27 cellular contexts compared by ENCODE assay signal in the genomic region with DNA sequence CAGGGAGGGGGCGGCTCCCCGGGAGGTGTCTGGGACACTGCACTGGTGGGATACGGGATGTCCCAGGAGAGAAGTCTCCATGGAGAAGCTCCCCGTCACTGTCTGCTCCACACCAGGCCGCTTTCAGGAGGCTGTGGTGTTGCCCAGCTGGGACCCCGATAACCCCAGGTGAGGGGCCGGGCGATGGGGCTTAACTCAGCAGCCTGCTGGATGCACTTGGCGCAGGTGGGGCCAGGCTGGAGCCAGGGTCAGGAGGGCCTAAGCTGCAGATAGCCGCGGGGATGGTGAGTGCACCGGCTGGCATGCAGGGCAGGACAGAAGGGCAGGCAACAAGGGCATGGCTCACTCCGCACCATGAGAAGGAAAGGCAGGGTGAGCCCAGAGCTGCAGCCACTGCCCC.
"Had no signal": no experiment of that assay in that cellular context is flagged by ENCODE, and none has a peak within 500 bp of the region (broad histone marks: within the 10 kb centered on the region; RNA-seq: fewer than 3 reads in every experiment).

No MANE protein-coding gene starts in this region.

- H3K4me1 Mint-ChIP-seq: activated CD4-positive, alpha-beta memory T cell treated with anti-CD3 and anti-CD28 coated beads, Interleukin-2, amount 10 ng/mL, durations not matched to agents 7 days and 5 days; activated CD4-positive, alpha-beta T cell treated with anti-CD3 and anti-CD28 coated beads, Interleukin-2, amount 10 ng/mL, durations not matched to agents 7 days and 5 days; activated naive CD8-positive, alpha-beta T cell treated with anti-CD3 and anti-CD28 coated beads, Interleukin-2, amount 10 ng/mL, durations not matched to agents 7 days and 5 days; T-cell had no signal

- H3K9me3 Mint-ChIP-seq: activated CD4-positive, alpha-beta T cell treated with anti-CD3 and anti-CD28 coated beads, Interleukin-2, amount 10 ng/mL, durations not matched to agents 7 days and 5 days; activated naive CD8-positive, alpha-beta T cell treated with anti-CD3 and anti-CD28 coated beads, Interleukin-2, amount 10 ng/mL, durations not matched to agents 7 days and 5 days had no signal

- DNase-seq: activated CD4-positive, alpha-beta memory T cell treated with anti-CD3 and anti-CD28 coated beads, Interleukin-2, amount 10 ng/mL, durations not matched to agents 7 days and 5 days; activated CD4-positive, alpha-beta T cell treated with anti-CD3 and anti-CD28 coated beads, Interleukin-2, amount 10 ng/mL, durations not matched to agents 7 days and 5 days; activated CD4-positive, CD25-positive, alpha-beta regulatory T cell; activated naive CD4-positive, alpha-beta T cell treated with anti-CD3 and anti-CD28 coated beads, Interleukin-2, amount 50 U/mL, for 16 hours; activated naive CD8-positive, alpha-beta T cell treated with anti-CD3 and anti-CD28 coated beads, Interleukin-2, amount 10 ng/mL, durations not matched to agents 7 days and 5 days; activated T-cell treated with anti-CD3 and anti-CD28 coated beads for 4 hours; activated T-cell treated with anti-CD3 and anti-CD28 coated beads, Interleukin-2, amount 50 U/mL, for 72 hours; anterior cingulate cortex; KG1; NCI-H1092; NCI-H1417; NCI-H2029; NCI-H2107; NCI-H226; NCI-H510A; NCI-H526 treated with DMSO at 0.1 percent for 48 hours; NK-92 treated with Interleukin-12 subunit alpha and Interleukin-12 subunit beta, amount 100 ng/mL, for 24 hours; OCI-M1; RPMI8226; T-cell; T-helper 2 cell; T1000 had no signal

- H3K36me3 ChIP-seq: adrenal gland had no signal

- H3K27ac Mint-ChIP-seq: activated CD4-positive, alpha-beta memory T cell treated with anti-CD3 and anti-CD28 coated beads, Interleukin-2, amount 10 ng/mL, durations not matched to agents 7 days and 5 days; activated CD4-positive, alpha-beta T cell treated with anti-CD3 and anti-CD28 coated beads, Interleukin-2, amount 10 ng/mL, durations not matched to agents 7 days and 5 days; activated naive CD8-positive, alpha-beta T cell treated with anti-CD3 and anti-CD28 coated beads, Interleukin-2, amount 10 ng/mL, durations not matched to agents 7 days and 5 days; activated T-cell treated with anti-CD3 and anti-CD28 coated beads, Interleukin-2, amount 50 U/mL, for 72 hours; IgD-negative memory B cell; T-cell had no signal

- H3K36me3 Mint-ChIP-seq: activated naive CD8-positive, alpha-beta T cell treated with anti-CD3 and anti-CD28 coated beads, Interleukin-2, amount 10 ng/mL, durations not matched to agents 7 days and 5 days; IgD-negative memory B cell; T-cell had no signal

- H3K27me3 Mint-ChIP-seq: activated CD4-positive, alpha-beta memory T cell treated with anti-CD3 and anti-CD28 coated beads, Interleukin-2, amount 10 ng/mL, durations not matched to agents 7 days and 5 days; activated CD4-positive, alpha-beta T cell treated with anti-CD3 and anti-CD28 coated beads, Interleukin-2, amount 10 ng/mL, durations not matched to agents 7 days and 5 days; activated naive CD8-positive, alpha-beta T cell treated with anti-CD3 and anti-CD28 coated beads, Interleukin-2, amount 10 ng/mL, durations not matched to agents 7 days and 5 days; IgD-negative memory B cell; T-cell had no signal

- H3K27ac ChIP-seq: adrenal gland, SK-N-MC had no signal

- H3K4me3 Mint-ChIP-seq: activated CD4-positive, alpha-beta memory T cell treated with anti-CD3 and anti-CD28 coated beads, Interleukin-2, amount 10 ng/mL, durations not matched to agents 7 days and 5 days; activated CD4-positive, alpha-beta T cell treated with anti-CD3 and anti-CD28 coated beads, Interleukin-2, amount 10 ng/mL, durations not matched to agents 7 days and 5 days; activated naive CD8-positive, alpha-beta T cell treated with anti-CD3 and anti-CD28 coated beads, Interleukin-2, amount 10 ng/mL, durations not matched to agents 7 days and 5 days; activated T-cell treated with anti-CD3 and anti-CD28 coated beads, Interleukin-2, amount 50 U/mL, for 72 hours; IgD-negative memory B cell; T-cell had no signal

- H3K9me3 ChIP-seq: adrenal gland had no signal

- H3K4me1 ChIP-seq: adrenal gland had no signal

- ATAC-seq: activated T-cell treated with anti-CD3 and anti-CD28 coated beads, Interleukin-2, amount 50 U/mL, for 72 hours; Panc1; Right ventricle myocardium inferior had no signal

- H3K27me3 ChIP-seq: adrenal gland had no signal

- H3K4me3 ChIP-seq: adrenal gland, SK-N-MC had no signal
